Comparison of ENCODE assay signal across 20 cellular contexts in the genomic region with DNA sequence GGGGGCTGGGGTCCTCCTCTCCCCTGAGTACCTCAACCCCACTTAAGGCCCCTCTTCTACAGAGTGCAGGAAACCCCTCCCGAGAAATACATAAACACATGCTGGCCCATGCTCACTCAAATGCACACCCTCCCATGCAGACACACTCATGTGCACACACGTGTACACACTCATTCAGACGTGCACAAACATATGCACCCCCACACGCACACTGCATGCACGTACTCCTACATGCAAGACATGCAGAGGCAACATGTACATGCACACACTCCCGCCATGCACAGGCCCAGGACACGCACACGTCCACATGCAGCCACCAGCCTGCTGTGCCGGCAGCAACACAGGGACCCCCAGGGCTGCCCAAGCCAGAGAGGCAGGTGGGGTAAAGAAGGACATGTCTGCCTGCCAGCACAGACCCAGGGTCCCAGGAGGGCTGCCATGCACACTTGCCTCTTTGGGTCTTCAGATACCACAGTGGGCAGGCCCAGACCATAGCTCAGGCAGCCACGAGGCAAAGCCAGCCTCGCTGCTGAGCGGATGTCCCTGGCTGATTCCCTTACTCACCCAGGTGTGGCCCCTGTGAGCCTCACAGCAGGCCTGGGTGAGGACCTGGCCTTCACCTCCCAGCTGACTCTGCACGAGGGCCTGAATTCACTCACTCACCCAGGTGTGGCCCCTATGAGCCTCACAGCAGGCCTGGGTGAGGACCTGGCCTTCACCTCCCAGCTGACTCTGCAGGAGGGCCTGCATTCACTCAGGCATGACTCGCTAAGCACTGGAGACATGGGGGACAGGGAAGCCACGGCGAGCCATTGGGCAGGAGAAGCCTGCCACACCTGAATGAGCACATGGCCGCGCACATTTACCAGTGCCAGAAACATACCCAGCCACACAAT. TPM values are rescaled to one million over a fixed set of nuclear protein-coding genes. Genes with fewer than 3 reads are reported as not detected.
DNase-seq lines count a peak whose midpoint lies in the region; ATAC-seq and TF ChIP-seq lines count a peak whose summit lies in the region.
"Had no signal": no experiment of that assay in that cellular context is flagged by ENCODE, and none has a peak within 500 bp of the region (broad histone marks: within the 10 kb centered on the region; RNA-seq: fewer than 3 reads in every experiment).

No MANE protein-coding gene starts in this region.

- H3K36me3 ChIP-seq in mesenchymal stem cell (ENCODE audit: control insufficient read depth in 1 of 2, insufficient read depth in 2 of 2, low read depth in 1 of 2, low read length in 2 of 2) = peaks cover 0 to 25% of the 10 kb centered on the region in 2 experiments

- 84% methylated on average over 18 of the region's 18 CpGs for WGBS in right cardiac atrium
- 91% methylated on average over 18 of the region's 18 CpGs for WGBS in mesenchymal stem cell

- H3K4me3 ChIP-seq in right cardiac atrium (ENCODE audit: low read length) (no peak overlapping the region), choroid plexus epithelial cell (ENCODE audit: low read depth, low read length) (no peak overlapping the region), mesenchymal stem cell (ENCODE audit: insufficient read depth in 1 of 2, low read depth in 1 of 2, low read length in 2 of 2) (no peak overlapping the region), coronary artery (no peak overlapping the region)
- H3K4me3 ChIP-seq: GM12878, MG63 had no signal

- ATAC-seq in right cardiac atrium = no peak
- ATAC-seq: GM12878 had no signal

- H3K27me3 ChIP-seq in right cardiac atrium (ENCODE audit: control insufficient read depth, insufficient read depth) (no peaks in the 10 kb centered on the region), mesenchymal stem cell (ENCODE audit: control insufficient read depth in 1 of 2, insufficient read depth in 1 of 2, low read length in 2 of 2) (peaks cover 0 to 9% of the 10 kb centered on the region in 2 experiments)
- H3K27me3 ChIP-seq: MG63 had no signal

- H3K4ac ChIP-seq in mesenchymal stem cell (ENCODE audit: low read depth in 1 of 2, low read length in 2 of 2) = no peak overlapping the region

- H3K14ac ChIP-seq in mesenchymal stem cell (ENCODE audit: low read length in 2 of 2) = no peak overlapping the region

- H3K18ac ChIP-seq in mesenchymal stem cell (ENCODE audit: low read depth in 1 of 2, low read length in 2 of 2) = no peak overlapping the region

- no peak overlapping the region for H2BK120ac ChIP-seq in mesenchymal stem cell (ENCODE audit: low read depth, low read length)

- H3K4me2 ChIP-seq in mesenchymal stem cell (ENCODE audit: low read length, poor library complexity, severe bottlenecking) = no peak overlapping the region
- H3K4me2 ChIP-seq: KMS-11 had no signal

- no peak overlapping the region for H2AFZ ChIP-seq in mesenchymal stem cell (ENCODE audit: low read depth, low read length)

- H4K91ac ChIP-seq in mesenchymal stem cell (ENCODE audit: low read length) = peak overlapping the region; percentile 41

- H3K27ac ChIP-seq in right cardiac atrium (ENCODE audit: low read length) (no peak overlapping the region), mesenchymal stem cell (ENCODE audit: low read length, poor library complexity, severe bottlenecking) (no peak overlapping the region), coronary artery (no peak overlapping the region)
- H3K27ac ChIP-seq: HL-60, KMS-11 had no signal

- intact Hi-C loops in right cardiac atrium (cut with DNase I) = no loop called here
- intact Hi-C loops in cardiac septum (cut with DNase I) = no loop called here

- TF ChIP-seq CTCF in choroid plexus epithelial cell (conservative IDR thresholded peaks at IDR 0.05; ENCODE audit: low read depth, low read length) (no peak), coronary artery (IDR thresholded peaks at IDR 0.05) (no peak)

- H3K9me3 ChIP-seq in right cardiac atrium (ENCODE audit: control insufficient read depth, low read length) (no peaks in the 10 kb centered on the region), mesenchymal stem cell (ENCODE audit: control insufficient read depth, low read length) (no peaks in the 10 kb centered on the region)
- H3K9me3 ChIP-seq: Caco-2, MG63 had no signal

- no peak overlapping the region for H2BK5ac ChIP-seq in mesenchymal stem cell (ENCODE audit: low read depth, low read length, poor library complexity, severe bottlenecking)

- no peaks in the 10 kb centered on the region for H3K79me1 ChIP-seq in mesenchymal stem cell (replicated peaks; ENCODE audit: low read length, poor library complexity, severe bottlenecking)

- DNase-seq in right cardiac atrium (peak in 2 of 3 donors; percentile 14 to 32), cardiac septum (ENCODE audit: low spot score) (no peak), choroid plexus epithelial cell (ENCODE audit: low read depth) (peak; percentile 28), mesenchymal stem cell (no peak), NCI-H69 (lab: John Stamatoyannopoulos, UW) (no peak), C1 segment of cervical spinal cord (lab: John Stamatoyannopoulos, UW) (no peak), coronary artery (ENCODE audit: low spot score) (no peak)
- DNase-seq in activated CD4-positive, alpha-beta T cell treated with anti-CD3 and anti-CD28 coated beads for 48 hours = no peak
- DNase-seq: Caco-2, DMS53, MG63, NCI-H1105 treated with DMSO at 0.1 percent for 48 hours, NCI-H187 treated with DMSO at 0.1 percent for 48 hours, NCI-H2171, NCI-H510A had no signal

- no peak overlapping the region for H2AK5ac ChIP-seq in mesenchymal stem cell (ENCODE audit: low read length, severe bottlenecking)

- no peak overlapping the region for H3K9ac ChIP-seq in mesenchymal stem cell (ENCODE audit: low read length)
- H3K9ac ChIP-seq: KMS-11 had no signal

- H4K8ac ChIP-seq in mesenchymal stem cell (ENCODE audit: low read length) = no peak overlapping the region

- no peak overlapping the region for H3K23ac ChIP-seq in mesenchymal stem cell (ENCODE audit: low read length in 2 of 2)

- no peak overlapping the region for H2BK15ac ChIP-seq in mesenchymal stem cell (ENCODE audit: low read depth, poor library complexity, severe bottlenecking)

- H2BK12ac ChIP-seq in mesenchymal stem cell (ENCODE audit: low read length in 2 of 2) = no peak overlapping the region

- H3K4me1 ChIP-seq in right cardiac atrium (ENCODE audit: control insufficient read depth, insufficient read depth, low read length) (no peaks in the 10 kb centered on the region), mesenchymal stem cell (ENCODE audit: control insufficient read depth, insufficient read depth, low read depth, low read length) (no peaks in the 10 kb centered on the region)

RNA-seq across cellular contexts. Expression of gene ADAMTS2, which starts 7.8 kb away (rescaled TPM):
- total RNA-seq in right cardiac atrium (10 to 100 TPM; 11.9 to 23.2 (median 18.0) TPM), cardiac septum (5.9 TPM)
- polyA plus RNA-seq in right cardiac atrium = 7.0 TPM
- 46.7 TPM for polyA plus RNA-seq in mesenchymal stem cell (2013, experiment 1 of 2)
- 45.4 TPM for polyA plus RNA-seq in mesenchymal stem cell (2013, experiment 2 of 2)
- total RNA-seq: G401, SK-MEL-5 had no signal

Comparison
In these comparisons a context has a peak if more than half of its experiments do, and no peak if none do; other contexts are left out.
1. DNase-seq: peak in right cardiac atrium (2 of 3) and choroid plexus epithelial cell (single experiment); none in cardiac septum (single experiment), mesenchymal stem cell (single experiment), NCI-H69 (single experiment), C1 segment of cervical spinal cord (0 of 14), activated CD4-positive, alpha-beta T cell treated with anti-CD3 and anti-CD28 coated beads for 48 hours (single experiment) and coronary artery (single experiment).